Comparison of ENCODE assay signal across 16 cellular contexts in genomic region chr1:169119405-169119804, GRCh38. TPM values are rescaled to one million over a fixed set of nuclear protein-coding genes. Genes with fewer than 3 reads are reported as not detected.
DNase-seq lines count a peak whose midpoint lies in the region; ATAC-seq, FAIRE-seq and TF ChIP-seq lines count a peak whose summit lies in the region.
"Had no signal": no experiment of that assay in that cellular context is flagged by ENCODE, and none has a peak within 500 bp of the region (broad histone marks: within the 10 kb centered on the region; RNA-seq: fewer than 3 reads in every experiment).

No MANE protein-coding gene starts in this region.

- H3K4me3 ChIP-seq in astrocyte of the spinal cord (ENCODE audit: low read depth, low read length): no peak overlapping the region
- no peak overlapping the region for H3K4me3 ChIP-seq in keratinocyte (ENCODE audit: control insufficient read depth in 2 of 3, extremely low read depth in 1 of 3, insufficient read depth in 2 of 3, low read depth in 1 of 3, low read length in 3 of 3)
- no peak overlapping the region for H3K4me3 ChIP-seq in transverse colon
- H3K4me3 ChIP-seq: GM12878, GM23338, testis had no signal

- no peak overlapping the region for H3K4me2 ChIP-seq in keratinocyte (ENCODE audit: control insufficient read depth, extremely low read depth, insufficient read depth, low read depth, low read length)
- H3K4me2 ChIP-seq: GM23338 had no signal

- H2AFZ ChIP-seq in keratinocyte (ENCODE audit: control insufficient read depth, low read length): no peak overlapping the region
- H2AFZ ChIP-seq: GM23338 had no signal

- no peak overlapping the region for H3K9ac ChIP-seq in keratinocyte (ENCODE audit: control insufficient read depth, extremely low read depth, insufficient read depth, low read length)

- peaks cover 46% of the 10 kb centered on the region for H3K4me1 ChIP-seq in keratinocyte (ENCODE audit: control insufficient read depth, extremely low read depth, insufficient read depth, low read length)
- H3K4me1 ChIP-seq in transverse colon: peaks cover 21 to 89% (median 57%) of the 10 kb centered on the region in 4 donors

- H3K9me3 ChIP-seq in keratinocyte (ENCODE audit: control insufficient read depth, low read depth, low read length) (no peaks in the 10 kb centered on the region), transverse colon (no peaks in the 10 kb centered on the region)
- H3K9me3 ChIP-seq: testis had no signal

- TF ChIP-seq POLR2A in transverse colon (IDR thresholded peaks at IDR 0.05): no peak

- TF ChIP-seq EP300 in transverse colon (IDR thresholded peaks at IDR 0.05; ENCODE audit: low read depth): no peak

- H3K79me2 ChIP-seq in keratinocyte (ENCODE audit: control insufficient read depth, insufficient read depth, low read length): peaks cover 17% of the 10 kb centered on the region

- TF ChIP-seq CTCF in astrocyte of the spinal cord (IDR thresholded peaks at IDR 0.05; ENCODE audit: low read depth, low read length) (no peak), keratinocyte (optimal IDR thresholded peaks at IDR 0.05 in 1 of 3, IDR thresholded peaks at IDR 0.05 in 1 of 3, conservative IDR thresholded peaks at IDR 0.05 in 1 of 3; ENCODE audit: extremely low read depth in 1 of 3, insufficient read depth in 2 of 3, low read length in 3 of 3) (no peak), transverse colon (IDR thresholded peaks at IDR 0.05) (no peak)

- intact Hi-C loops in transverse colon (cut with DNase I; ENCODE audit: low total_unique reads) (no loop called here), posterior vena cava (cut with DNase I) (no loop called here)

- in situ Hi-C loops in astrocyte of the spinal cord (cut with HindIII; ENCODE audit: low sequenced_read_pairs): no loop called here
- in situ Hi-C loops in transverse colon (cut with MboI; ENCODE audit: low pct_ligation_motif_present in 1 of 4, low pct_unique_long_range_greater_than_20kb in 1 of 4, low sequenced_read_pairs in 3 of 4): loop anchor here in 2 of 4 donors (25.0 kb wide), 3 partner anchors 218 to 657 kb away; no protein-coding TSS in a partner anchor

- DNase-seq in NCI-H82 (lab: John Stamatoyannopoulos, UW) (peak; percentile 38), NCI-H82 treated with DMSO at 0.1 percent for 48 hours (lab: John Stamatoyannopoulos, UW; ENCODE audit: unreplicated experiment) (no peak), astrocyte of the spinal cord (ENCODE audit: low read depth, low spot score) (peak; percentile 56), keratinocyte (ENCODE audit: low read depth, low spot score) (peak; percentile 69), transverse colon (no peak), NCI-H1417 (lab: John Stamatoyannopoulos, UW) (no peak), posterior vena cava (ENCODE audit: low spot score) (no peak)
- DNase-seq: endodermal cell, midbrain, NCI-H187 treated with DMSO at 0.1 percent for 48 hours, T-helper 9 cell, testis had no signal

- H3K27me3 ChIP-seq in keratinocyte (ENCODE audit: control insufficient read depth, extremely low read depth, insufficient read depth, low read length) (no peaks in the 10 kb centered on the region), transverse colon (no peaks in the 10 kb centered on the region)
- H3K27me3 ChIP-seq: testis had no signal

- no peak overlapping the region for H3K27ac ChIP-seq in keratinocyte (ENCODE audit: control insufficient read depth, insufficient read depth, low read length)
- H3K27ac ChIP-seq in transverse colon: peak overlapping the region; percentile 21 to 98 (median 67)
- H3K27ac ChIP-seq: 22Rv1, testis had no signal

- H4K20me1 ChIP-seq in keratinocyte (ENCODE audit: control insufficient read depth, extremely low read depth, insufficient read depth, low read length): no peaks in the 10 kb centered on the region

- dilution Hi-C loops in keratinocyte (cut with MboI; ENCODE audit: extremely low pct_ligation_motif_present, low sequenced_read_pairs): no loop called here

- 24 to 51% methylated on average over 4 to 5 of the region's 5 CpGs for WGBS in transverse colon (ENCODE audit: low coverage in 1 of 2), 2 donors

- ATAC-seq in HG03457 (IDR thresholded peaks at IDR 0.05; ENCODE audit: unreplicated experiment): no peak
- ATAC-seq: GM12878, GM23338 had no signal

- H3K9me1 ChIP-seq in keratinocyte (ENCODE audit: control insufficient read depth, extremely low read depth, insufficient read depth, low read length): no peaks in the 10 kb centered on the region

- H3K36me3 ChIP-seq in keratinocyte (ENCODE audit: control insufficient read depth in 2 of 2, extremely low read depth in 1 of 2, insufficient read depth in 2 of 2, low read length in 2 of 2) (no peaks in the 10 kb centered on the region), transverse colon (peaks cover 0 to 9% (median 0%) of the 10 kb centered on the region in 4 donors)

- peak; percentile 20 for FAIRE-seq in keratinocyte (lab: Jason Lieb, UNC)
- FAIRE-seq: GM12878 had no signal

RNA-seq across cellular contexts. Expression of gene ATP1B1, which starts 12.9 kb away (rescaled TPM):
- 21.1 to 32.8 TPM (median 30.0 TPM) in 3 replicates for polyA plus RNA-seq in keratinocyte
- 32.4 TPM for polyA plus RNA-seq in keratinocyte (2011; ENCODE audit: low read depth)
- polyA plus RNA-seq in keratinocyte (2011; cell fraction: cytosol; rRNA removed): 11.2 and 16.6 TPM in 2 replicates
- 23.9 and 33.4 TPM in 2 replicates for polyA plus RNA-seq in keratinocyte (2011; cell fraction: nucleus; rRNA removed)
- 35.0 and 37.8 TPM in 2 replicates for polyA plus RNA-seq in keratinocyte (2012; ENCODE audit: low replicate concordance)
- polyA minus RNA-seq in keratinocyte: 8.4 to 29.2 TPM (median 15.0 TPM) in 3 replicates
- polyA minus RNA-seq in keratinocyte (2011; cell fraction: cytosol; rRNA and poly(A)+ RNA removed): 22.6 TPM
- 18.6 and 28.9 TPM in 2 replicates for polyA minus RNA-seq in keratinocyte (2011; cell fraction: nucleus; rRNA and poly(A)+ RNA removed)
- 100 to 1,000 TPM in 3 of 4 donors, 10 to 100 TPM in 1; 82.8 to 493 (median 375) TPM for total RNA-seq in transverse colon
- 10 to 100 TPM; 17.2 to 20.8 TPM for total RNA-seq in posterior vena cava

Comparison
In these comparisons a context has a peak if more than half of its experiments do, and no peak if none do; other contexts are left out.
1. DNase-seq: peak in NCI-H82 (single experiment), astrocyte of the spinal cord (single experiment) and keratinocyte (single experiment); none in NCI-H82 treated with DMSO at 0.1 percent for 48 hours (single experiment), transverse colon (single experiment), NCI-H1417 (0 of 3) and posterior vena cava (single experiment).